Comparison of ENCODE assay signal across 26 cellular contexts in the genomic region with DNA sequence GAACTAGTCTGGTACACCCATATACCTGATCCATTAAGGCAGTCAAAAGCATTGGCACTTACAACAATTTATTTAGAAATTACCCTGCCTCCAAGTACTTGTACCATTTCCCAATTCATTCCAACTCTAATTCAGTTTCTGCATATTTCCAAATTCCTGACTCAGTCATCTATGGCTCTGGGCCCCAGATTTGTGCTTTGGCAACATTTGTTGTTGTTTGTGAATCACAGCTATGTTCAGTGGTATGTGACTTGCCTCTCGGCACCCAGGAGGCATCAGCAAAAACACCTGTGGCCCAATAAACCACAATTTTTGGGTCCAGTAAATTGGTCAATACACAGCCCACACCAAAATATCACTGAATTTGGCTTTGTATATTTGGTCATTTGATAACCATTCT.
A peak's percentile ranks its signal among the peaks of the same experiment; 100 is the strongest.
DNase-seq lines count a peak whose midpoint lies in the region; ATAC-seq, FAIRE-seq and TF ChIP-seq lines count a peak whose summit lies in the region.
"Had no signal": no experiment of that assay in that cellular context is flagged by ENCODE, and none has a peak within 500 bp of the region (broad histone marks: within the 10 kb centered on the region; RNA-seq: fewer than 3 reads in every experiment).

No MANE protein-coding gene starts in this region.

- H3K9ac ChIP-seq in keratinocyte (ENCODE audit: control insufficient read depth, extremely low read depth, insufficient read depth, low read length) = no peak overlapping the region

- H4K20me1 ChIP-seq in keratinocyte (ENCODE audit: control insufficient read depth, extremely low read depth, insufficient read depth, low read length) = no peaks in the 10 kb centered on the region

- H3K4me1 ChIP-seq in breast epithelium (no peaks in the 10 kb centered on the region), keratinocyte (ENCODE audit: control insufficient read depth, extremely low read depth, insufficient read depth, low read length) (peaks cover 39% of the 10 kb centered on the region)
- H3K4me1 ChIP-seq: lower lobe of right lung, testis had no signal

- H3K4me1 Mint-ChIP-seq in MCF 10A (ENCODE audit: insufficient read depth, unreplicated experiment) = peaks cover 27% of the 10 kb centered on the region
- H3K4me1 Mint-ChIP-seq: activated B cell treated with CpG ODN at 0.5 μM for 24 hours; stimulated activated naive B cell treated with anti-CD40 and anti-IgM and Interleukin-4, amounts not matched to agents 10 μg/mL and 1 μg/mL and 100 μg/mL, for 72 hours had no signal

- POLR2A ChIA-PET in MCF 10A (lab: Yijun Ruan, JAX) = interaction anchor here (0.7 kb wide), 1 partner anchor 18 kb away, joined by 3 read pairs; no protein-coding TSS in a partner anchor

- no peaks in the 10 kb centered on the region for H3K36me3 ChIP-seq in breast epithelium
- H3K36me3 ChIP-seq in keratinocyte (ENCODE audit: control insufficient read depth in 2 of 2, extremely low read depth in 1 of 2, insufficient read depth in 2 of 2, low read length in 2 of 2) = no peaks in the 10 kb centered on the region
- H3K36me3 ChIP-seq: lower lobe of right lung had no signal

- DNase-seq in MCF 10A (ENCODE audit: unreplicated experiment) (peak; percentile 75), breast epithelium (ENCODE audit: low spot score in 2 of 2) (no peak), cardiac fibroblast (ENCODE audit: low read depth in 2 of 2) (peak; percentile 59 to 88), keratinocyte (ENCODE audit: low read depth, low spot score) (no peak), hypothalamus (lab: John Stamatoyannopoulos, UW) (no peak), NCI-H82 (lab: John Stamatoyannopoulos, UW) (no peak), SKM-1 (lab: John Stamatoyannopoulos, UW; ENCODE audit: unreplicated experiment) (no peak)
- DNase-seq: activated B cell treated with CpG ODN at 0.5 μM for 24 hours; activated CD4-positive, alpha-beta T cell treated with anti-CD3 and anti-CD28 coated beads, Interleukin-2, amount 50 U/mL, for 4 hours; activated CD8-positive, alpha-beta memory T cell treated with anti-CD3 and anti-CD28 coated beads, Interleukin-2, amount 50 U/mL, for 4 hours; activated naive CD8-positive, alpha-beta T cell treated with anti-CD3 and anti-CD28 coated beads for 36 hours; COR-L47; DND-41; endodermal cell; hippocampal formation; lower lobe of right lung; NCI-H1694 treated with DMSO at 0.1 percent for 48 hours; stimulated activated CD4-positive, alpha-beta T cell treated with anti-CD3 and anti-CD28 coated beads, Interleukin-2, amount 100 ng/mL, for 48 hours; stimulated activated naive B cell treated with anti-CD40 and anti-IgM and Interleukin-4, amounts not matched to agents 10 μg/mL and 1 μg/mL and 100 μg/mL, for 72 hours; T1000; testis had no signal

- H3K27me3 Mint-ChIP-seq in MCF 10A (ENCODE audit: insufficient read depth, unreplicated experiment) = no peaks in the 10 kb centered on the region
- H3K27me3 Mint-ChIP-seq: activated B cell treated with CpG ODN at 0.5 μM for 24 hours; activated naive CD8-positive, alpha-beta T cell treated with anti-CD3 and anti-CD28 coated beads for 36 hours; stimulated activated naive B cell treated with anti-CD40 and anti-IgM and Interleukin-4, amounts not matched to agents 10 μg/mL and 1 μg/mL and 100 μg/mL, for 72 hours had no signal

- CTCF ChIA-PET in MCF 10A (lab: Yijun Ruan, JAX) = interaction anchor here (1.2 kb wide), 1 partner anchor 123 kb away, joined by 3 read pairs; no protein-coding TSS in a partner anchor

- H3K9me3 ChIP-seq in breast epithelium = no peaks in the 10 kb centered on the region
- H3K9me3 ChIP-seq in keratinocyte (ENCODE audit: control insufficient read depth, low read depth, low read length) = no peaks in the 10 kb centered on the region
- H3K9me3 ChIP-seq: lower lobe of right lung, testis had no signal

- no peaks in the 10 kb centered on the region for H3K9me1 ChIP-seq in keratinocyte (ENCODE audit: control insufficient read depth, extremely low read depth, insufficient read depth, low read length)

- TF ChIP-seq POLR2A in breast epithelium (IDR thresholded peaks at IDR 0.05) = no peak

- dilution Hi-C loops in keratinocyte (cut with MboI; ENCODE audit: extremely low pct_ligation_motif_present, low sequenced_read_pairs) = no loop called here

- H3K4me3 Mint-ChIP-seq in MCF 10A (ENCODE audit: unreplicated experiment) = no peak overlapping the region
- H3K4me3 Mint-ChIP-seq: activated B cell treated with CpG ODN at 0.5 μM for 24 hours; activated naive CD8-positive, alpha-beta T cell treated with anti-CD3 and anti-CD28 coated beads for 36 hours; endodermal cell; stimulated activated naive B cell treated with anti-CD40 and anti-IgM and Interleukin-4, amounts not matched to agents 10 μg/mL and 1 μg/mL and 100 μg/mL, for 72 hours had no signal

- H3K4me3 ChIP-seq in breast epithelium (no peak overlapping the region), cardiac fibroblast (replicated peaks in 1 of 2; ENCODE audit: low read depth in 2 of 2, low read length in 2 of 2) (no peak overlapping the region), keratinocyte (ENCODE audit: control insufficient read depth in 2 of 3, extremely low read depth in 1 of 3, insufficient read depth in 2 of 3, low read depth in 1 of 3, low read length in 3 of 3) (no peak overlapping the region)
- H3K4me3 ChIP-seq: lower lobe of right lung, testis had no signal

- H3K27ac ChIP-seq in breast epithelium (no peak overlapping the region), keratinocyte (ENCODE audit: control insufficient read depth, insufficient read depth, low read length) (no peak overlapping the region)
- H3K27ac ChIP-seq: 22Rv1, lower lobe of right lung, testis had no signal

- no peak overlapping the region for H3K4me2 ChIP-seq in keratinocyte (ENCODE audit: control insufficient read depth, extremely low read depth, insufficient read depth, low read depth, low read length)

- no peaks in the 10 kb centered on the region for H3K36me3 Mint-ChIP-seq in MCF 10A (ENCODE audit: insufficient read depth, unreplicated experiment)
- H3K36me3 Mint-ChIP-seq: activated naive CD8-positive, alpha-beta T cell treated with anti-CD3 and anti-CD28 coated beads for 36 hours; stimulated activated naive B cell treated with anti-CD40 and anti-IgM and Interleukin-4, amounts not matched to agents 10 μg/mL and 1 μg/mL and 100 μg/mL, for 72 hours had no signal

- H3K9me3 Mint-ChIP-seq in MCF 10A (ENCODE audit: unreplicated experiment) = no peaks in the 10 kb centered on the region
- H3K9me3 Mint-ChIP-seq: activated B cell treated with CpG ODN at 0.5 μM for 24 hours; activated naive CD8-positive, alpha-beta T cell treated with anti-CD3 and anti-CD28 coated beads for 36 hours; activated T-helper 2 cell treated with anti-CD3 and anti-CD28 coated beads, Interferon-gamma antibody, Interleukin-2, Interleukin-4, amounts not matched to agents 10 μg/mL and 5 μg/mL and 100 μg/mL, durations not matched to agents 14 hours and 24 hours and 36 hours; endodermal cell; stimulated activated naive B cell treated with anti-CD40 and anti-IgM and Interleukin-4, amounts not matched to agents 10 μg/mL and 1 μg/mL and 100 μg/mL, for 72 hours had no signal

- H3K27ac Mint-ChIP-seq in MCF 10A (ENCODE audit: low read depth, unreplicated experiment) = peak overlapping the region; percentile 37
- H3K27ac Mint-ChIP-seq: activated B cell treated with CpG ODN at 0.5 μM for 24 hours; activated naive CD8-positive, alpha-beta T cell treated with anti-CD3 and anti-CD28 coated beads for 36 hours; activated T-helper 2 cell treated with anti-CD3 and anti-CD28 coated beads, Interferon-gamma antibody, Interleukin-2, Interleukin-4, amounts not matched to agents 10 μg/mL and 5 μg/mL and 100 μg/mL, durations not matched to agents 14 hours and 24 hours and 36 hours; endodermal cell; stimulated activated naive B cell treated with anti-CD40 and anti-IgM and Interleukin-4, amounts not matched to agents 10 μg/mL and 1 μg/mL and 100 μg/mL, for 72 hours had no signal

- H2AFZ ChIP-seq in keratinocyte (ENCODE audit: control insufficient read depth, low read length) = no peak overlapping the region

- ATAC-seq in HG03571 (IDR thresholded peaks at IDR 0.05; ENCODE audit: unreplicated experiment) = no peak
- ATAC-seq: lower lobe of right lung; SK-N-SH treated with all-trans-retinoic acid at 6 μM for 48 hours; stimulated activated naive B cell treated with anti-CD40 and anti-IgM and Interleukin-4, amounts not matched to agents 10 μg/mL and 1 μg/mL and 100 μg/mL, for 72 hours had no signal

- H3K27me3 ChIP-seq in breast epithelium (no peaks in the 10 kb centered on the region), keratinocyte (ENCODE audit: control insufficient read depth, extremely low read depth, insufficient read depth, low read length) (no peaks in the 10 kb centered on the region)
- H3K27me3 ChIP-seq: testis had no signal

- no peaks in the 10 kb centered on the region for H3K79me2 ChIP-seq in keratinocyte (ENCODE audit: control insufficient read depth, insufficient read depth, low read length)

- TF ChIP-seq CTCF in MCF 10A (IDR thresholded peaks at IDR 0.05; ENCODE audit: unreplicated experiment) (no peak), breast epithelium (IDR thresholded peaks at IDR 0.05) (no peak), cardiac fibroblast (IDR thresholded peaks at IDR 0.05; ENCODE audit: low read depth, low read length) (no peak), keratinocyte (optimal IDR thresholded peaks at IDR 0.05 in 1 of 3, IDR thresholded peaks at IDR 0.05 in 1 of 3, conservative IDR thresholded peaks at IDR 0.05 in 1 of 3; ENCODE audit: extremely low read depth in 1 of 3, insufficient read depth in 2 of 3, low read length in 3 of 3) (no peak)

- FAIRE-seq in keratinocyte (lab: Jason Lieb, UNC) = peak; percentile 53
- FAIRE-seq: islet of Langerhans had no signal

- intact Hi-C loops in MCF 10A (cut with micrococcal nuclease) = loop anchor here (1.0 kb wide), 1 partner anchor 24 kb away; no protein-coding TSS in a partner anchor
- intact Hi-C loops in breast epithelium (cut with DNase I; ENCODE audit: low total_unique reads) = no loop called here

- BruUV-seq in MCF 10A (replicated peaks; lab: Mats Ljungman, UMichigan) = no TSS peak

Comparison
In these comparisons a context has a peak if more than half of its experiments do, and no peak if none do; other contexts are left out.
1. DNase-seq: peak in MCF 10A (single experiment) and cardiac fibroblast (2 of 2); none in breast epithelium (0 of 2), keratinocyte (single experiment), hypothalamus (0 of 51), NCI-H82 (single experiment) and SKM-1 (single experiment).